ENCODE assay signal across 9 cellular contexts in genomic region chr14:73057939-73058223, GRCh38. TPM values are rescaled to one million over a fixed set of nuclear protein-coding genes. Genes with fewer than 3 reads are reported as not detected.
DNase-seq lines count a peak whose midpoint lies in the region; ATAC-seq lines count a peak whose summit lies in the region.
"Had no signal": no experiment of that assay in that cellular context is flagged by ENCODE, and none has a peak within 500 bp of the region (broad histone marks: within the 10 kb centered on the region; RNA-seq: fewer than 3 reads in every experiment).

No MANE protein-coding gene starts in this region.

- H3K4me1 ChIP-seq in adipocyte (ENCODE audit: control insufficient read depth, insufficient read depth, low read length) = peaks cover 24% of the 10 kb centered on the region
- H3K4me1 ChIP-seq in iPS DF 6.9 (ENCODE audit: control insufficient read depth, insufficient read depth, low read length) = peaks cover 3% of the 10 kb centered on the region; the same call in 1 of the 2 replicates

- no peak overlapping the region for H3K4me3 Mint-ChIP-seq in activated CD8-positive, alpha-beta T cell treated with anti-CD3 and anti-CD28 coated beads, Interleukin-2, amount 10 ng/mL, durations not matched to agents 7 days and 5 days
- H3K4me3 Mint-ChIP-seq: activated CD8-positive, alpha-beta memory T cell treated with anti-CD3 and anti-CD28 coated beads, Interleukin-2, amount 10 ng/mL, durations not matched to agents 7 days and 5 days had no signal

- ATAC-seq in activated CD8-positive, alpha-beta T cell treated with anti-CD3 and anti-CD28 coated beads, Interleukin-2, amount 10 ng/mL, durations not matched to agents 7 days and 5 days = no peak

- peaks cover 5% of the 10 kb centered on the region for H3K36me3 ChIP-seq in adipocyte (ENCODE audit: control insufficient read depth, insufficient read depth, low read length, severe bottlenecking)
- no peaks in the 10 kb centered on the region for H3K36me3 ChIP-seq in iPS DF 6.9 (ENCODE audit: control insufficient read depth, insufficient read depth, low read length)

- H3K27me3 ChIP-seq in adipocyte (replicated peaks; ENCODE audit: control insufficient read depth, insufficient read depth, low read length) = no peaks in the 10 kb centered on the region
- no peaks in the 10 kb centered on the region for H3K27me3 ChIP-seq in iPS DF 6.9 (ENCODE audit: control insufficient read depth, insufficient read depth, low read length)

- H3K9me3 ChIP-seq in adipocyte (ENCODE audit: control insufficient read depth, low read length) = no peaks in the 10 kb centered on the region
- no peaks in the 10 kb centered on the region for H3K9me3 ChIP-seq in iPS DF 6.9 (ENCODE audit: control insufficient read depth, insufficient read depth, low read length)

- H3K9me3 Mint-ChIP-seq in activated CD8-positive, alpha-beta T cell treated with anti-CD3 and anti-CD28 coated beads, Interleukin-2, amount 10 ng/mL, durations not matched to agents 7 days and 5 days (ENCODE audit: insufficient read depth) = no peaks in the 10 kb centered on the region

- H3K4me3 ChIP-seq in GM08714 (ENCODE audit: low read length) (peak overlapping the region; percentile 58), adipocyte (ENCODE audit: low read length) (peak overlapping the region; percentile 95), iPS DF 6.9 (ENCODE audit: low read length) (peak overlapping the region; percentile 37; the same call in 1 of the 2 replicates), skin epidermis (peak overlapping the region; percentile 62 to 94 (median 83))

- POLR2A ChIA-PET in activated CD8-positive, alpha-beta T cell treated with anti-CD3 and anti-CD28 coated beads, Interleukin-2, amount 10 ng/mL, durations not matched to agents 7 days and 5 days (lab: Charles Lee) = interaction anchor here (0.7 to 2.2 kb wide), 20 partner anchors 8 to 696 kb away, joined by 3 to 13 read pairs (median 4); partner anchors contain the start of genes ACOT2, DCAF4, NUMB and PSEN1

- WGBS in iPS DF 6.9 (ENCODE audit: insufficient coverage, insufficient read length) = no CpG with 5 or more reads among the region's 8 CpGs

- H3K27ac ChIP-seq in iPS DF 6.9 (ENCODE audit: low read length) = no peak overlapping the region
- H3K27ac ChIP-seq in skin epidermis = peak overlapping the region; percentile 0 to 99 (median 93)

- H3K36me3 Mint-ChIP-seq in activated CD8-positive, alpha-beta T cell treated with anti-CD3 and anti-CD28 coated beads, Interleukin-2, amount 10 ng/mL, durations not matched to agents 7 days and 5 days (ENCODE audit: low read depth) = peaks cover 26% of the 10 kb centered on the region

- CTCF ChIA-PET in activated CD8-positive, alpha-beta T cell treated with anti-CD3 and anti-CD28 coated beads, Interleukin-2, amount 10 ng/mL, durations not matched to agents 7 days and 5 days (lab: Charles Lee) = interaction anchor here (0.8 to 2.1 kb wide), 4 partner anchors 30 to 544 kb away, joined by 3 to 10 read pairs (median 3); no protein-coding TSS in a partner anchor

- H3K9ac ChIP-seq in adipocyte (ENCODE audit: low read length) = peak overlapping the region; percentile 89

- peaks cover 3% of the 10 kb centered on the region for H3K27me3 Mint-ChIP-seq in activated CD8-positive, alpha-beta T cell treated with anti-CD3 and anti-CD28 coated beads, Interleukin-2, amount 10 ng/mL, durations not matched to agents 7 days and 5 days (ENCODE audit: low read depth)
- H3K27me3 Mint-ChIP-seq: activated CD8-positive, alpha-beta memory T cell treated with anti-CD3 and anti-CD28 coated beads, Interleukin-2, amount 10 ng/mL, durations not matched to agents 7 days and 5 days had no signal

- peaks cover 38% of the 10 kb centered on the region for H3K4me1 Mint-ChIP-seq in activated CD8-positive, alpha-beta T cell treated with anti-CD3 and anti-CD28 coated beads, Interleukin-2, amount 10 ng/mL, durations not matched to agents 7 days and 5 days (ENCODE audit: low read depth)

- no peak for DNase-seq in adipocyte (ENCODE audit: low read depth)
- DNase-seq in iPS DF 6.9 (ENCODE audit: low read depth, low spot score) = no peak
- no peak for DNase-seq in T-helper 1 cell
- DNase-seq in activated CD8-positive, alpha-beta T cell treated with anti-CD3 and anti-CD28 coated beads, Interleukin-2, amount 10 ng/mL, durations not matched to agents 7 days and 5 days = no peak
- no peak for DNase-seq in activated CD4-positive, alpha-beta T cell treated with anti-CD3 and anti-CD28 coated beads, Interleukin-2, amount 50 U/mL, for 4 hours
- DNase-seq in RKO (ENCODE audit: low spot score) = no peak

- H3K27ac Mint-ChIP-seq in activated CD8-positive, alpha-beta T cell treated with anti-CD3 and anti-CD28 coated beads, Interleukin-2, amount 10 ng/mL, durations not matched to agents 7 days and 5 days = no peak overlapping the region
- H3K27ac Mint-ChIP-seq: activated CD8-positive, alpha-beta memory T cell treated with anti-CD3 and anti-CD28 coated beads, Interleukin-2, amount 10 ng/mL, durations not matched to agents 7 days and 5 days had no signal

RNA-seq across cellular contexts. Expression of gene RBM25, which starts 0.5 kb away (rescaled TPM):
- 10 to 100 TPM; 89.5 to 95.1 TPM for total RNA-seq in activated CD8-positive, alpha-beta T cell treated with anti-CD3 and anti-CD28 coated beads, Interleukin-2, amount 10 ng/mL, durations not matched to agents 7 days and 5 days

RNA-seq across cellular contexts. Expression of gene ZFYVE1, which starts 31.0 kb away (rescaled TPM):
- total RNA-seq in activated CD8-positive, alpha-beta T cell treated with anti-CD3 and anti-CD28 coated beads, Interleukin-2, amount 10 ng/mL, durations not matched to agents 7 days and 5 days = 10 to 100 TPM; 10.5 to 12.7 TPM

Comparison
In these comparisons a context has a peak if more than half of its experiments do, and no peak if none do; other contexts are left out.
1. H3K4me3 ChIP-seq: peak in every context shown above with its lines; median percentile 95 in adipocyte; 83 in skin epidermis; 58 in GM08714; 37 in iPS DF 6.9.